Comparison of ENCODE assay signal across 15 cellular contexts in the genomic region with DNA sequence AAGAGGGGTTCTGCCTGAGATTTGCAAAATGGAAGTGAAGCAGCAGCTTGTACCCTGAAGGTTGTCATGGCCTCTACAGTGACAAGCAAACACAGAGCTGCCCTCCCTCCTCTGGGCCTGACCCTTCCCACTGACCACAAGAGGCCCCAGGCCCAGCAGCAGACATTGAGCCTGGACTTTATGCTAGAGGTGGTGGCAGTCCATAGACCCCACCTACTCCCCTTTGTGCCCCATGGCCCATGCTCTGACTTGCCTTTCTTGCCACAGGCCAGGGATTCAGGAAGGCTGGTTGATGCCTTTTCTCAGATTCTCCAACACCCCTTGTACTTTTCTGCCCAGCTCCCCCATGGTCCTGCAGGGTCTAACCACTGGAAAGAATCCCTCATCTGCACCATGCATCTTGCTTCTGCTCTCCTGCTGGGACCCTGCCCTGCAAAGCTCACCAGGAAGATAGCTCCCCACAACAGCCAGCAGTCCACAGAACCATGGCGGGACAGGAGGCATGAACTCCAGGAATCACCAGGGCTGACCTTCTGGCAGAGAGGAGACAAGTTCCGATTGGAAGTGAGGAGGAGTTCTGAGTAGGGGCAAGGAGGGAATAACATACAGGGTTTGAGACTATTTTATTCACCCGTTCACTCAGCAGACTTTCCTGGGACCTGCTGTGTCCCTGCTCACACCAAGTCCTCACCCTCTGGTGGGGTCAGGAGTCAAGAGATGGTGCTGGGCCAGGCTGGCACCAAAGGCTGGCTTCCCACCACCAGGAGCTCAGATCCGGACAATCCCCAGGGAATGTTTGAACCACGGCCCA.
DNase-seq lines count a peak whose midpoint lies in the region; ATAC-seq and TF ChIP-seq lines count a peak whose summit lies in the region.
"Had no signal": no experiment of that assay in that cellular context is flagged by ENCODE, and none has a peak within 500 bp of the region (broad histone marks: within the 10 kb centered on the region; RNA-seq: fewer than 3 reads in every experiment).

No MANE protein-coding gene starts in this region.

- peaks cover 20% of the 10 kb centered on the region for H3K4me1 Mint-ChIP-seq in activated CD4-positive, alpha-beta T cell treated with anti-CD3 and anti-CD28 coated beads, Interleukin-2, amount 10 ng/mL, durations not matched to agents 24 days and 14 days
- peaks cover 16% of the 10 kb centered on the region for H3K4me1 Mint-ChIP-seq in activated CD4-positive, alpha-beta T cell treated with anti-CD3 and anti-CD28 coated beads, Interleukin-2, amount 10 ng/mL, durations not matched to agents 7 days and 5 days
- peaks cover 4% of the 10 kb centered on the region for H3K4me1 Mint-ChIP-seq in progenitor cell of endocrine pancreas (ENCODE audit: low read depth)

- WGBS in heart right ventricle, 2 donors, result 93% methylated on average over 5 of the region's 5 CpGs

- H3K4me1 ChIP-seq in right atrium auricular region (peaks cover 0 to 12% of the 10 kb centered on the region in 2 donors), heart right ventricle (peaks cover 2 to 20% (median 13%) of the 10 kb centered on the region in 9 donors)

- no peak overlapping the region for H3K4me3 Mint-ChIP-seq in activated CD4-positive, alpha-beta T cell treated with anti-CD3 and anti-CD28 coated beads, Interleukin-2, amount 10 ng/mL, durations not matched to agents 24 days and 14 days
- no peak overlapping the region for H3K4me3 Mint-ChIP-seq in activated CD4-positive, alpha-beta T cell treated with anti-CD3 and anti-CD28 coated beads, Interleukin-2, amount 10 ng/mL, durations not matched to agents 7 days and 5 days
- H3K4me3 Mint-ChIP-seq in progenitor cell of endocrine pancreas (ENCODE audit: low read depth), result no peak overlapping the region
- H3K4me3 Mint-ChIP-seq: CD14-positive monocyte; CD4-positive, alpha-beta memory T cell; H9 had no signal

- H3K27me3 ChIP-seq in right atrium auricular region (no peaks in the 10 kb centered on the region), heart right ventricle (no peaks in the 10 kb centered on the region)
- H3K27me3 ChIP-seq: BLaER1 had no signal

- CTCF ChIA-PET in activated CD4-positive, alpha-beta T cell treated with anti-CD3 and anti-CD28 coated beads, Interleukin-2, amount 10 ng/mL, durations not matched to agents 7 days and 5 days (lab: Charles Lee), result interaction anchor here (1.0 kb wide), 1 partner anchor 19 kb away, joined by 3 read pairs; no protein-coding TSS in a partner anchor

- no peaks in the 10 kb centered on the region for H3K27me3 Mint-ChIP-seq in activated CD4-positive, alpha-beta T cell treated with anti-CD3 and anti-CD28 coated beads, Interleukin-2, amount 10 ng/mL, durations not matched to agents 24 days and 14 days
- H3K27me3 Mint-ChIP-seq in activated CD4-positive, alpha-beta T cell treated with anti-CD3 and anti-CD28 coated beads, Interleukin-2, amount 10 ng/mL, durations not matched to agents 7 days and 5 days, result no peaks in the 10 kb centered on the region
- peaks cover 12% of the 10 kb centered on the region for H3K27me3 Mint-ChIP-seq in progenitor cell of endocrine pancreas

- POLR2A ChIA-PET in activated CD4-positive, alpha-beta T cell treated with anti-CD3 and anti-CD28 coated beads, Interleukin-2, amount 10 ng/mL, durations not matched to agents 7 days and 5 days (lab: Charles Lee), result no interaction called here

- H3K36me3 Mint-ChIP-seq in activated CD4-positive, alpha-beta T cell treated with anti-CD3 and anti-CD28 coated beads, Interleukin-2, amount 10 ng/mL, durations not matched to agents 24 days and 14 days (ENCODE audit: low read depth), result peaks cover 16% of the 10 kb centered on the region
- H3K36me3 Mint-ChIP-seq in activated CD4-positive, alpha-beta T cell treated with anti-CD3 and anti-CD28 coated beads, Interleukin-2, amount 10 ng/mL, durations not matched to agents 7 days and 5 days (ENCODE audit: low read depth), result peaks cover 12% of the 10 kb centered on the region
- H3K36me3 Mint-ChIP-seq in progenitor cell of endocrine pancreas (ENCODE audit: insufficient read depth), result no peaks in the 10 kb centered on the region
- H3K36me3 Mint-ChIP-seq: CD14-positive monocyte; CD4-positive, alpha-beta memory T cell had no signal

- peak; percentile 48 for DNase-seq in activated CD4-positive, alpha-beta T cell treated with anti-CD3 and anti-CD28 coated beads, Interleukin-2, amount 10 ng/mL, durations not matched to agents 24 days and 14 days
- DNase-seq in activated CD4-positive, alpha-beta T cell treated with anti-CD3 and anti-CD28 coated beads, Interleukin-2, amount 10 ng/mL, durations not matched to agents 7 days and 5 days, result no peak
- peak; percentile 40 for DNase-seq in right atrium auricular region (ENCODE audit: low spot score)
- no peak for DNase-seq in heart right ventricle
- DNase-seq in islet precursor cell, result peak; percentile 32
- DNase-seq in ureter (ENCODE audit: low spot score), result peak; percentile 20
- no peak for DNase-seq in DMS 273 treated with DMSO at 0.1 percent for 48 hours (lab: John Stamatoyannopoulos, UW)
- DNase-seq in progenitor cell of endocrine pancreas (ENCODE audit: low spot score, unreplicated experiment), result no peak
- DNase-seq: CD4-positive, alpha-beta memory T cell; DMS79 treated with DMSO at 0.1 percent for 48 hours; GF-D8; H9 had no signal

- H3K27ac Mint-ChIP-seq in activated CD4-positive, alpha-beta T cell treated with anti-CD3 and anti-CD28 coated beads, Interleukin-2, amount 10 ng/mL, durations not matched to agents 24 days and 14 days, result no peak overlapping the region
- H3K27ac Mint-ChIP-seq in activated CD4-positive, alpha-beta T cell treated with anti-CD3 and anti-CD28 coated beads, Interleukin-2, amount 10 ng/mL, durations not matched to agents 7 days and 5 days, result no peak overlapping the region
- no peak overlapping the region for H3K27ac Mint-ChIP-seq in progenitor cell of endocrine pancreas
- H3K27ac Mint-ChIP-seq: CD4-positive, alpha-beta memory T cell; H9 had no signal

- H3K27ac ChIP-seq in right atrium auricular region (no peak overlapping the region), heart right ventricle (no peak overlapping the region)
- H3K27ac ChIP-seq: 22Rv1, BLaER1 had no signal

- no peak for ATAC-seq in heart right ventricle

- no peak overlapping the region for H3K4me3 ChIP-seq in right atrium auricular region
- no peak overlapping the region for H3K4me3 ChIP-seq in heart right ventricle
- H3K4me3 ChIP-seq: BLaER1 had no signal

- H3K9me3 Mint-ChIP-seq in activated CD4-positive, alpha-beta T cell treated with anti-CD3 and anti-CD28 coated beads, Interleukin-2, amount 10 ng/mL, durations not matched to agents 24 days and 14 days, result peaks cover 25% of the 10 kb centered on the region
- peaks cover 5% of the 10 kb centered on the region for H3K9me3 Mint-ChIP-seq in activated CD4-positive, alpha-beta T cell treated with anti-CD3 and anti-CD28 coated beads, Interleukin-2, amount 10 ng/mL, durations not matched to agents 7 days and 5 days
- no peaks in the 10 kb centered on the region for H3K9me3 Mint-ChIP-seq in progenitor cell of endocrine pancreas (ENCODE audit: low read depth)

- H3K9me3 ChIP-seq in right atrium auricular region (no peaks in the 10 kb centered on the region), heart right ventricle (no peaks in the 10 kb centered on the region)

- H3K36me3 ChIP-seq in right atrium auricular region (no peaks in the 10 kb centered on the region), heart right ventricle (no peaks in the 10 kb centered on the region)
- H3K36me3 ChIP-seq: BLaER1 had no signal

- TF ChIP-seq CTCF in right atrium auricular region (IDR thresholded peaks at IDR 0.05) (no peak), heart right ventricle (IDR thresholded peaks at IDR 0.05) (no peak), progenitor cell of endocrine pancreas (IDR thresholded peaks at IDR 0.05; ENCODE audit: unreplicated experiment) (no peak)

- intact Hi-C loops in activated CD4-positive, alpha-beta T cell treated with anti-CD3 and anti-CD28 coated beads, Interleukin-2, amount 10 ng/mL, durations not matched to agents 24 days and 14 days (cut with micrococcal nuclease), result no loop called here
- intact Hi-C loops in heart right ventricle (cut with DNase I), result loop anchor here in 1 of 10 donors (10.0 kb wide), 1 partner anchor 59 kb away; no protein-coding TSS in a partner anchor

Comparison
In these comparisons a context has a peak if more than half of its experiments do, and no peak if none do; other contexts are left out.
1. DNase-seq: peak in activated CD4-positive, alpha-beta T cell treated with anti-CD3 and anti-CD28 coated beads, Interleukin-2, amount 10 ng/mL, durations not matched to agents 24 days and 14 days (single experiment), right atrium auricular region (single experiment), islet precursor cell (single experiment) and ureter (single experiment); none in activated CD4-positive, alpha-beta T cell treated with anti-CD3 and anti-CD28 coated beads, Interleukin-2, amount 10 ng/mL, durations not matched to agents 7 days and 5 days (single experiment), heart right ventricle (0 of 2), DMS 273 treated with DMSO at 0.1 percent for 48 hours (single experiment) and progenitor cell of endocrine pancreas (single experiment).